ENCODE assay signal across 22 cellular contexts in the genomic region with DNA sequence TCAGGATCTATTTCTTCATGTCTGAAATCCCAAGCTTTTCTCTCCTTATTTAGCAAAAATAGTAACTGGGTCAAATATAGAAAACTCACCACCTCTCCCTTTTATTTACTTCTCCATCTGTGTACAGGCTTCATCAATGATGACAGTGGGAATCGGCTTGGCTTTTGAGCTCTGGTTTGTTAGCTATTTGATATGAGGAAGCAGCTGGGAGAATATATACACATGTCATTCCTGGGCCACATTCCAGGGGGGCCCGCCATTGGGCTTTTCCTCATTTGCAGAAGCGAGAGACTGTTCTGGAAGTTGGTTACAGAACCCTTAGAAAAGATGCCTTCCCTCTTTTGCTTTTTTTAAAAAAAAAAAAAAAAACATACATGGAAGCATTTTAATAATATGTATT.
"Had no signal": no experiment of that assay in that cellular context is flagged by ENCODE, and none has a peak within 500 bp of the region (broad histone marks: within the 10 kb centered on the region; RNA-seq: fewer than 3 reads in every experiment).

No MANE protein-coding gene starts in this region.

- H3K4me3 ChIP-seq: coronary artery, dorsolateral prefrontal cortex, esophagus muscularis mucosa, gastroesophageal sphincter, heart left ventricle, hepatocyte, left ventricle myocardium inferior, lower lobe of right lung, mucosa of descending colon had no signal

- H3K4me3 Mint-ChIP-seq: immature natural killer cell, mesothelial cell of epicardium had no signal

- H3K27ac Mint-ChIP-seq: mesothelial cell of epicardium had no signal

- H3K4me2 ChIP-seq: hepatocyte had no signal

- H3K4me1 ChIP-seq: esophagus muscularis mucosa, foreskin keratinocyte, gastroesophageal sphincter, heart left ventricle, left ventricle myocardium inferior, lower lobe of right lung had no signal

- H3K36me3 Mint-ChIP-seq: immature natural killer cell, mesothelial cell of epicardium had no signal

- H3K79me2 ChIP-seq: hepatocyte had no signal

- H2AFZ ChIP-seq: hepatocyte had no signal

- DNase-seq: dermis blood vessel endothelial cell; dorsolateral prefrontal cortex; effector CD4-positive, alpha-beta T cell; effector memory CD4-positive, alpha-beta T cell; foreskin keratinocyte; heart left ventricle; hypothalamus; immature natural killer cell; islet precursor cell; kidney; kidney glomerular epithelial cell; left colon; left ventricle myocardium inferior; lower lobe of right lung; mesenchymal stem cell had no signal

- H3K27ac ChIP-seq: coronary artery, dorsolateral prefrontal cortex, esophagus muscularis mucosa, foreskin keratinocyte, gastroesophageal sphincter, heart left ventricle, hepatocyte, left ventricle myocardium inferior, lower lobe of right lung had no signal

- ATAC-seq: foreskin keratinocyte, gastroesophageal sphincter, heart left ventricle, left colon, left lobe of liver, lower lobe of right lung, mucosa of descending colon had no signal

- H3K9me3 ChIP-seq: esophagus muscularis mucosa, gastroesophageal sphincter, heart left ventricle, left ventricle myocardium inferior, lower lobe of right lung, mucosa of descending colon had no signal

- H3K36me3 ChIP-seq: esophagus muscularis mucosa, gastroesophageal sphincter, heart left ventricle, left ventricle myocardium inferior, lower lobe of right lung had no signal

- H3K9me3 Mint-ChIP-seq: immature natural killer cell, mesothelial cell of epicardium had no signal

- H3K4me1 Mint-ChIP-seq: immature natural killer cell, mesothelial cell of epicardium had no signal

- H3K27me3 ChIP-seq: esophagus muscularis mucosa, foreskin keratinocyte, gastroesophageal sphincter, heart left ventricle, hepatocyte had no signal
